In the genomic region with DNA sequence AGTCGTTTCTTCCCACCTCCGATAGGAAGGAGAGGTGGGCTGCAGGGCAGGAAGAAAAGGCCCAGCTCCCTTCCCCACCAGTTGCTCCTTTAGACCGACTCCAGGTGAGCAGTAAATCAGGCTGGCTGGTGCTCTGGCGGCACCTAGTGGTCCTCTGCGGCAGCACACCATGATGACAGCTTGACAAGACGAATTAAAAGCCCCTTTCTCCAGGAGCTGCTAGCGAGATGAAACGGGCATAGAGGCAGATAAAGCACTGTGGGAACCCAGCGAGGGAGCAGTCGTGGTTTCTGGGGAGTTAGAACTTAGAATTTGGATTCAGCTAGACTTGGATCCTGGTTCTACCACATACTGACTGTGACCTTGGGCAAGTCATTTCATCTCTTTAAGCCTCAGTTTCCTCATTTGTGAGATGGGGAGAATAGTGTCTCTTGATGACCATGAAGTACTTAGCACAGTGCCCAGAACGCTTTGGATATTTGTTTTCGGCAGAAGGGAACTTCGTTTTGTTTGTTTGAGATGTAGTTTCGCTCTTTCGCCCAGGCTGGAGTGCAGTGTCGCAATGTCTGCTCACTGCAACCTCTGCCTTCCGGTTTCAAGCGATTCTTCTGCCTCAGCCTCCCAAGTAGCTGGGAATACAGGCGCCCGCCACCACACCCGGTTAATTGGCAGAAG, we compare ENCODE assay signal across 8 cellular contexts. TPM values are rescaled to one million over a fixed set of nuclear protein-coding genes. Genes with fewer than 3 reads are reported as not detected.
DNase-seq lines count a peak whose midpoint lies in the region; ATAC-seq and TF ChIP-seq lines count a peak whose summit lies in the region.

No MANE protein-coding gene starts in this region.

- H3K9me3 Mint-ChIP-seq in activated B cell treated with CpG ODN at 0.5 μM for 24 hours = no peaks in the 10 kb centered on the region

- DNase-seq in BJ (ENCODE audit: low read depth) = peak; percentile 15
- DNase-seq in NCI-H2227 treated with DMSO at 0.1 percent for 48 hours (lab: John Stamatoyannopoulos, UW) = peak; percentile 67
- peak; percentile 87 for DNase-seq in activated B cell treated with CpG ODN at 0.5 μM for 24 hours
- peak; percentile 72 to 83 for DNase-seq in breast epithelium (ENCODE audit: low spot score in 2 of 2)
- peak; percentile 96 for DNase-seq in islet precursor cell
- DNase-seq in stimulated activated CD4-positive, alpha-beta T cell treated with anti-CD3 and anti-CD28 coated beads, Interleukin-12 subunit alpha, Interleukin-12 subunit beta, amount 100 ng/mL, for 48 hours (ENCODE audit: low read depth in 2 of 3, low spot score in 1 of 3) = peak; percentile 82 to 93 (median 88)

- intact Hi-C loops in activated B cell treated with CpG ODN at 0.5 μM for 24 hours (cut with micrococcal nuclease) = loop anchor here (1.0 to 2.0 kb wide), 9 partner anchors 24 to 512 kb away; no protein-coding TSS in a partner anchor
- intact Hi-C loops in breast epithelium (cut with DNase I; ENCODE audit: low total_unique reads) = no loop called here

- H3K4me3 ChIP-seq in BJ (ENCODE audit: low read depth, low read length) (no peak overlapping the region), HEK293 (ENCODE audit: low read depth, low read length) (no peak overlapping the region), breast epithelium (peak overlapping the region in 2 of 3 donors; percentile 3 to 29)

- TF ChIP-seq CTCF in BJ (IDR thresholded peaks at IDR 0.05; ENCODE audit: insufficient read depth, low read depth, low read length) = peak; percentile 99
- TF ChIP-seq CTCF in HEK293 (tag by site-specific recombination; IDR thresholded peaks at IDR 0.05) = peak; percentile 91
- TF ChIP-seq CTCF in activated B cell treated with CpG ODN at 0.5 μM for 24 hours (IDR thresholded peaks at IDR 0.05) = peak; percentile 96
- TF ChIP-seq CTCF in breast epithelium (IDR thresholded peaks at IDR 0.05) = peak; percentile 58 to 98 (median 97)

- CTCF ChIA-PET in BJ (lab: Yijun Ruan, JAX) (interaction anchor here (0.6 to 7.9 kb wide), 54 partner anchors 9 to 519 kb away, joined by 3 to 207 read pairs (median 6); a partner anchor contains a TSS), HEK293 (lab: Yijun Ruan, JAX) (interaction anchor here (0.5 to 7.1 kb wide), 70 partner anchors 9 to 921 kb away, joined by 3 to 132 read pairs (median 4); no protein-coding TSS in a partner anchor), activated B cell treated with CpG ODN at 0.5 μM for 24 hours (lab: Charles Lee) (interaction anchor here (0.9 to 10.3 kb wide), 50 partner anchors 9 to 419 kb away, joined by 3 to 184 read pairs (median 6); a partner anchor contains a TSS)

- H3K9me3 ChIP-seq in HEK293 (ENCODE audit: control insufficient read depth, insufficient read depth, low read depth, low read length) (no peaks in the 10 kb centered on the region), breast epithelium (no peaks in the 10 kb centered on the region)

- ATAC-seq in activated B cell treated with CpG ODN at 0.5 μM for 24 hours (ENCODE audit: low read depth) (peak; percentile 93), HG03108 (IDR thresholded peaks at IDR 0.05; ENCODE audit: unreplicated experiment) (no peak)

- no peak for TF ChIP-seq POLR2A in breast epithelium (IDR thresholded peaks at IDR 0.05)

- peak overlapping the region; percentile 64 for H3K27ac Mint-ChIP-seq in activated B cell treated with CpG ODN at 0.5 μM for 24 hours

- H3K4me1 ChIP-seq in HEK293 (ENCODE audit: control insufficient read depth, insufficient read depth, low read length) (no peaks in the 10 kb centered on the region), breast epithelium (no peaks in the 10 kb centered on the region)

- POLR2A ChIA-PET in BJ (lab: Charles Lee) = interaction anchor here (1.0 kb wide), 2 partner anchors 187 to 195 kb away, joined by 3 to 7 read pairs; no protein-coding TSS in a partner anchor
- POLR2A ChIA-PET in HEK293 (lab: Yijun Ruan, JAX) = interaction anchor here (0.5 to 1.8 kb wide), 3 partner anchors 14 to 194 kb away, joined by 4 read pairs; no protein-coding TSS in a partner anchor
- POLR2A ChIA-PET in activated B cell treated with CpG ODN at 0.5 μM for 24 hours (lab: Charles Lee) = interaction anchor here (0.6 to 5.8 kb wide), 19 partner anchors 13 to 382 kb away, joined by 3 to 75 read pairs (median 5); a partner anchor contains a TSS

- H3K27ac ChIP-seq in HEK293 (ENCODE audit: extremely low read depth, low read depth, low read length) (no peak overlapping the region), breast epithelium (peak overlapping the region in 1 of 2 donors; percentile 5)

- peak overlapping the region; percentile 36 for H3K4me3 Mint-ChIP-seq in activated B cell treated with CpG ODN at 0.5 μM for 24 hours

- H3K27me3 Mint-ChIP-seq in activated B cell treated with CpG ODN at 0.5 μM for 24 hours = no peaks in the 10 kb centered on the region

- H3K27me3 ChIP-seq in BJ (ENCODE audit: control insufficient read depth, insufficient read depth, low read length) (peaks cover 2% of the 10 kb centered on the region), breast epithelium (no peaks in the 10 kb centered on the region)

- H3K4me1 Mint-ChIP-seq in activated B cell treated with CpG ODN at 0.5 μM for 24 hours = peaks cover 40% of the 10 kb centered on the region

- H3K36me3 ChIP-seq in BJ (ENCODE audit: control insufficient read depth, insufficient read depth, low read length) (no peaks in the 10 kb centered on the region), HEK293 (ENCODE audit: control insufficient read depth in 2 of 2, insufficient read depth in 1 of 2, low read length in 2 of 2) (no peaks in the 10 kb centered on the region), breast epithelium (no peaks in the 10 kb centered on the region)

- no peaks in the 10 kb centered on the region for H3K36me3 Mint-ChIP-seq in activated B cell treated with CpG ODN at 0.5 μM for 24 hours (ENCODE audit: low read depth)

TF ChIP-seq in HEK293, 187 proteins besides CTCF, POLR2A, EP300 and RAD21 (continues in another document):
- TF ChIP-seq SP7 (tag by site-specific recombination; IDR thresholded peaks at IDR 0.05) = peak; percentile 18; the same call in 1 of the 2 replicates
- no peak for TF ChIP-seq ZIC2 (tag by site-specific recombination; IDR thresholded peaks at IDR 0.05)
- no peak for TF ChIP-seq ZNF423 (tag by site-specific recombination; IDR thresholded peaks at IDR 0.05)
- no peak for TF ChIP-seq BCL11A (tag by site-specific recombination; IDR thresholded peaks at IDR 0.05; ENCODE audit: low read depth)
- TF ChIP-seq, protein P1, sequence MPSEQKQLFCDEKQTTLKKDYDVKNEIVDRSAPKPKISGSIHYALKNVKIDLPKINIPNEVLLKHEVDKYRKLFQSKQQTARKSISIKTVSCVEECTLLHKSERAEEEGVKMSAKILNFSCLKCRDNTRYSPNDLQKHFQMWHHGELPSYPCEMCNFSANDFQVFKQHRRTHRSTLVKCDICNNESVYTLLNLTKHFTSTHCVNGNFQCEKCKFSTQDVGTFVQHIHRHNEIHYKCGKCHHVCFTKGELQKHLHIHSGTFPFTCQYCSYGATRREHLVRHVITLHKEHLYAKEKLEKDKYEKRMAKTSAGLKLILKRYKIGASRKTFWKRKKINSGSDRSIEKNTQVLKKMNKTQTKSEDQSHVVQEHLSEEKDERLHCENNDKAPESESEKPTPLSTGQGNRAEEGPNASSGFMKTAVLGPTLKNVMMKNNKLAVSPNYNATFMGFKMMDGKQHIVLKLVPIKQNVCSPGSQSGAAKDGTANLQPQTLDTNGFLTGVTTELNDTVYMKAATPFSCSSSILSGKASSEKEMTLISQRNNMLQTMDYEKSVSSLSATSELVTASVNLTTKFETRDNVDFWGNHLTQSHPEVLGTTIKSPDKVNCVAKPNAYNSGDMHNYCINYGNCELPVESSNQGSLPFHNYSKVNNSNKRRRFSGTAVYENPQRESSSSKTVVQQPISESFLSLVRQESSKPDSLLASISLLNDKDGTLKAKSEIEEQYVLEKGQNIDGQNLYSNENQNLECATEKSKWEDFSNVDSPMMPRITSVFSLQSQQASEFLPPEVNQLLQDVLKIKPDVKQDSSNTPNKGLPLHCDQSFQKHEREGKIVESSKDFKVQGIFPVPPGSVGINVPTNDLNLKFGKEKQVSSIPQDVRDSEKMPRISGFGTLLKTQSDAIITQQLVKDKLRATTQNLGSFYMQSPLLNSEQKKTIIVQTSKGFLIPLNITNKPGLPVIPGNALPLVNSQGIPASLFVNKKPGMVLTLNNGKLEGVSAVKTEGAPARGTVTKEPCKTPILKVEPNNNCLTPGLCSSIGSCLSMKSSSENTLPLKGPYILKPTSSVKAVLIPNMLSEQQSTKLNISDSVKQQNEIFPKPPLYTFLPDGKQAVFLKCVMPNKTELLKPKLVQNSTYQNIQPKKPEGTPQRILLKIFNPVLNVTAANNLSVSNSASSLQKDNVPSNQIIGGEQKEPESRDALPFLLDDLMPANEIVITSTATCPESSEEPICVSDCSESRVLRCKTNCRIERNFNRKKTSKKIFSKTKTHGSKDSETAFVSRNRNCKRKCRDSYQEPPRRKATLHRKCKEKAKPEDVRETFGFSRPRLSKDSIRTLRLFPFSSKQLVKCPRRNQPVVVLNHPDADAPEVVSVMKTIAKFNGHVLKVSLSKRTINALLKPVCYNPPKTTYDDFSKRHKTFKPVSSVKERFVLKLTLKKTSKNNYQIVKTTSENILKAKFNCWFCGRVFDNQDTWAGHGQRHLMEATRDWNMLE (tag by site-specific recombination; conservative IDR thresholded peaks at IDR 0.05; ENCODE audit: low read depth) = no peak
- no peak for TF ChIP-seq ZBTB8A (tag by site-specific recombination; IDR thresholded peaks at IDR 0.05)
- TF ChIP-seq, protein P2, sequence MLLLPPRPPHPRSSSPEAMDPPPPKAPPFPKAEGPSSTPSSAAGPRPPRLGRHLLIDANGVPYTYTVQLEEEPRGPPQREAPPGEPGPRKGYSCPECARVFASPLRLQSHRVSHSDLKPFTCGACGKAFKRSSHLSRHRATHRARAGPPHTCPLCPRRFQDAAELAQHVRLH (tag by site-specific recombination; IDR thresholded peaks at IDR 0.05) = no peak
- no peak for TF ChIP-seq ZNF776 (tag by site-specific recombination; IDR thresholded peaks at IDR 0.05; ENCODE audit: borderline replicate concordance)
- TF ChIP-seq KLF9 (tag by site-specific recombination; IDR thresholded peaks at IDR 0.05; ENCODE audit: low read depth) = no peak

RNA-seq across cellular contexts. Expression of a gene that starts 21.8 kb away (rescaled TPM):
- 0.07 and 0.13 TPM in 2 replicates for polyA plus RNA-seq in BJ (2011; rRNA removed)
- polyA minus RNA-seq in BJ (2011; rRNA and poly(A)+ RNA removed) = not detected in 2 replicates
- total RNA-seq in activated B cell treated with CpG ODN at 0.5 μM for 24 hours (5.5 and 5.7 TPM in 2 replicates), breast epithelium (10 to 100 TPM in 2 of 3 donors, 1 to 10 TPM in 1; 1.4 to 22.0 (median 11.4) TPM)

RNA-seq across cellular contexts. Expression of a gene that starts 34.6 kb away (rescaled TPM):
- polyA plus RNA-seq in BJ (2011; rRNA removed) = 9.0 and 10.2 TPM in 2 replicates
- 8.6 and 11.1 TPM in 2 replicates for polyA minus RNA-seq in BJ (2011; rRNA and poly(A)+ RNA removed)
- 202 and 220 TPM in 2 replicates for total RNA-seq in activated B cell treated with CpG ODN at 0.5 μM for 24 hours
- total RNA-seq in breast epithelium = 10 to 100 TPM; 27.2 to 64.2 (median 33.1) TPM

Comparison
In these comparisons a context has a peak if more than half of its experiments do, and no peak if none do; other contexts are left out.
1. DNase-seq: peak in every context shown above with its lines; median percentile 96 in islet precursor cell; 88 in stimulated activated CD4-positive, alpha-beta T cell treated with anti-CD3 and anti-CD28 coated beads, Interleukin-12 subunit alpha, Interleukin-12 subunit beta, amount 100 ng/mL, for 48 hours; 87 in activated B cell treated with CpG ODN at 0.5 μM for 24 hours; 78 in breast epithelium; 67 in NCI-H2227 treated with DMSO at 0.1 percent for 48 hours; 15 in BJ.
2. H3K4me3 ChIP-seq: peak in breast epithelium (2 of 3); none in BJ (single experiment) and HEK293 (single experiment).
3. Peak in every context shown above with its lines, with median percentiles within 50 percentile points of each other: CTCF ChIP-seq.